Comparison of ENCODE assay signal across 11 cellular contexts in the genomic region with DNA sequence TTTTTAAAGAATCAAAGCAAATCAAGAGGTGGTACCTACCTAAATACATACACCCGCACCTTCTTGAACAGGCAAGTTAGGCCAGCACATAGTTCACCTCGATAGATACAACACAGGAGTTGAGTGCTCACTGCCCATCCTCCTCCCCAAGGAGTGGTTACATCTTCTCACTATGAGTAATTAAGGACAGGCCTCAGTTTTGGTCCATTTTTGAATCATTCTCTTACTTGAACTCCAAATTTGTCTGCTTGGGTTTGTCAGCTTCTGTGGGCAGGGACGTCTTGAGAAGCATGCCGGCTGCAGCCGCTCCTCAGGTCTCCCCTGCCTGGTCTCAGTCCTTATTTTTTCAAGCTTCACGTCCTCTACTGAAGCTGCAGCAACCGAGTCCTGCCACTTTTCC.
A peak's percentile ranks its signal among the peaks of the same experiment; 100 is the strongest.
DNase-seq lines count a peak whose midpoint lies in the region; ATAC-seq lines count a peak whose summit lies in the region.
"Had no signal": no experiment of that assay in that cellular context is flagged by ENCODE, and none has a peak within 500 bp of the region (broad histone marks: within the 10 kb centered on the region; RNA-seq: fewer than 3 reads in every experiment).

No MANE protein-coding gene starts in this region.

- peaks cover 15 to 30% of the 10 kb centered on the region in 2 donors for H3K4me1 Mint-ChIP-seq in stimulated activated naive B cell treated with anti-CD40 and anti-IgM and Interleukin-4, amounts not matched to agents 10 μg/mL and 1 μg/mL and 100 μg/mL, for 72 hours

- 80 to 88% methylated on average over 7 of the region's 7 CpGs for WGBS in aorta, 2 donors

- intact Hi-C loops in aorta (cut with DNase I) = no loop called here

- H3K4me1 ChIP-seq in aorta (ENCODE audit: control insufficient read depth in 1 of 2, insufficient read depth in 2 of 2, low read length in 2 of 2) = no peaks in the 10 kb centered on the region
- H3K4me1 ChIP-seq: sigmoid colon had no signal

- H3K36me3 Mint-ChIP-seq in stimulated activated naive B cell treated with anti-CD40 and anti-IgM and Interleukin-4, amounts not matched to agents 10 μg/mL and 1 μg/mL and 100 μg/mL, for 72 hours = no peaks in the 10 kb centered on the region

- H3K9me3 ChIP-seq in aorta (ENCODE audit: control insufficient read depth, low read length) = no peaks in the 10 kb centered on the region
- H3K9me3 ChIP-seq: sigmoid colon had no signal

- ATAC-seq in GM21526 (IDR thresholded peaks at IDR 0.05; ENCODE audit: low FRiP score, unreplicated experiment) = peak; percentile 62
- peak; percentile 45 for ATAC-seq in HG03139 (IDR thresholded peaks at IDR 0.05; ENCODE audit: unreplicated experiment)
- peak; percentile 54 to 72 for ATAC-seq in stimulated activated naive B cell treated with anti-CD40 and anti-IgM and Interleukin-4, amounts not matched to agents 10 μg/mL and 1 μg/mL and 100 μg/mL, for 72 hours (replicated peaks)
- no peak for ATAC-seq in aorta (ENCODE audit: low FRiP score)

- no peaks in the 10 kb centered on the region for H3K27me3 ChIP-seq in aorta (ENCODE audit: control insufficient read depth in 1 of 2, insufficient read depth in 2 of 2, low read length in 1 of 2)
- H3K27me3 ChIP-seq: sigmoid colon had no signal

- no peaks in the 10 kb centered on the region for H3K36me3 ChIP-seq in aorta (ENCODE audit: control insufficient read depth in 1 of 2, insufficient read depth in 2 of 2, low read length in 1 of 2)
- H3K36me3 ChIP-seq: sigmoid colon had no signal

- no peak overlapping the region for H3K27ac Mint-ChIP-seq in stimulated activated naive B cell treated with anti-CD40 and anti-IgM and Interleukin-4, amounts not matched to agents 10 μg/mL and 1 μg/mL and 100 μg/mL, for 72 hours

- H3K27me3 Mint-ChIP-seq in stimulated activated naive B cell treated with anti-CD40 and anti-IgM and Interleukin-4, amounts not matched to agents 10 μg/mL and 1 μg/mL and 100 μg/mL, for 72 hours = peaks cover 7 to 25% of the 10 kb centered on the region in 2 donors

- no peak overlapping the region for H3K4me3 ChIP-seq in aorta (ENCODE audit: low read length in 2 of 2)
- H3K4me3 ChIP-seq: sigmoid colon had no signal

- H3K4me3 Mint-ChIP-seq in stimulated activated naive B cell treated with anti-CD40 and anti-IgM and Interleukin-4, amounts not matched to agents 10 μg/mL and 1 μg/mL and 100 μg/mL, for 72 hours = no peak overlapping the region

- H3K27ac ChIP-seq in aorta (ENCODE audit: low read depth in 1 of 2, low read length in 2 of 2) = no peak overlapping the region
- H3K27ac ChIP-seq: sigmoid colon had no signal

- peak; percentile 31 for DNase-seq in stimulated activated CD4-positive, alpha-beta T cell treated with anti-CD3 and anti-CD28 coated beads, Interleukin-15, amount 100 ng/mL, for 24 hours
- DNase-seq in stimulated activated CD4-positive, alpha-beta T cell treated with anti-CD3 and anti-CD28 coated beads, Interleukin-12 subunit alpha, Interleukin-12 subunit beta, amount 100 ng/mL, for 4 hours = no peak
- no peak for DNase-seq in stimulated activated naive B cell treated with anti-CD40 and anti-IgM and Interleukin-4, amounts not matched to agents 10 μg/mL and 1 μg/mL and 100 μg/mL, for 72 hours
- DNase-seq in NCI-H2107 (lab: John Stamatoyannopoulos, UW) = no peak
- DNase-seq in NCI-H774 (lab: John Stamatoyannopoulos, UW) = no peak
- no peak for DNase-seq in aorta
- DNase-seq: midbrain, OCI-M1, sigmoid colon had no signal

- peaks cover 4 to 8% of the 10 kb centered on the region in 2 donors for H3K9me3 Mint-ChIP-seq in stimulated activated naive B cell treated with anti-CD40 and anti-IgM and Interleukin-4, amounts not matched to agents 10 μg/mL and 1 μg/mL and 100 μg/mL, for 72 hours
